28 cellular contexts compared by ENCODE assay signal in the genomic region with DNA sequence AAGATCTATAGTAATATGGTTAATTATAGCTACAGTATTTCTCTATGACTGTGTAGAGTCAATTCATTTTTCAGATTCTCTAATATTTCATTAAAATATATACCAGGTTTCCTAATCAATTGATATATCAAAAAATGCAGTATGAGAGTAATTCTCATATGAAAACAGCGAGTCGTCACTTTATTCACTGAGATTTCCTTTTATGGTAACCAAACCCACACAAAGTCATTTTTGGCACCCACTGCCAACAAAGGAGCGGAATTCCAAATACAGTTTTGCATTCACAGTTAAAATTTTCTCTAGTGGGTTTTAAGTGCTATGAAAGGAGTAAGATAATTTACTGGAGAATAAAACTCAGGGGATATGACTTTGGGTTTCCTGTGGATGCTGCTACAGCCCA.
A peak's percentile ranks its signal among the peaks of the same experiment; 100 is the strongest.
DNase-seq lines count a peak whose midpoint lies in the region; ATAC-seq lines count a peak whose summit lies in the region.
"Had no signal": no experiment of that assay in that cellular context is flagged by ENCODE, and none has a peak within 500 bp of the region (broad histone marks: within the 10 kb centered on the region; RNA-seq: fewer than 3 reads in every experiment).

No MANE protein-coding gene starts in this region.

- H3K9me3 ChIP-seq in mesenchymal stem cell (ENCODE audit: control insufficient read depth, low read length) (no peaks in the 10 kb centered on the region), right cardiac atrium (ENCODE audit: control insufficient read depth, low read length) (no peaks in the 10 kb centered on the region)
- H3K9me3 ChIP-seq: BE2C, Caco-2, neutrophil, prostate gland had no signal

- H3K27ac Mint-ChIP-seq in activated naive CD4-positive, alpha-beta T cell treated with anti-CD3 and anti-CD28 coated beads, Interleukin-2, amount 50 U/mL, for 24 hours = peak overlapping the region; percentile 86
- peak overlapping the region; percentile 58 for H3K27ac Mint-ChIP-seq in activated naive CD8-positive, alpha-beta T cell treated with anti-CD3 and anti-CD28 coated beads, Interleukin-2, amount 50 U/mL, for 24 hours
- H3K27ac Mint-ChIP-seq: activated CD4-positive, alpha-beta T cell treated with anti-CD3 and anti-CD28 coated beads, Interleukin-2, amount 10 ng/mL, durations not matched to agents 24 days and 14 days; dendritic cell treated with granulocyte-macrophage colony-stimulating factor and Interleukin-4, amounts not matched to agents 40 ng/mL and 50 ng/mL, for 4 days; memory B cell; T-helper 2 cell treated with Interferon-gamma antibody and Interleukin-4, amounts not matched to agents 5 μg/mL and 100 μg/mL, for 36 hours had no signal

- H3K14ac ChIP-seq in mesenchymal stem cell (ENCODE audit: low read length in 2 of 2) = no peak overlapping the region

- 100% methylated on average over 3 of the region's 3 CpGs for WGBS in mesenchymal stem cell
- WGBS in right cardiac atrium = 70% methylated on average over 3 of the region's 3 CpGs

- no peak overlapping the region for H3K18ac ChIP-seq in mesenchymal stem cell (ENCODE audit: low read depth in 1 of 2, low read length in 2 of 2)

- peaks cover 58% of the 10 kb centered on the region for H3K4me1 Mint-ChIP-seq in activated naive CD4-positive, alpha-beta T cell treated with anti-CD3 and anti-CD28 coated beads, Interleukin-2, amount 50 U/mL, for 24 hours
- peaks cover 66% of the 10 kb centered on the region for H3K4me1 Mint-ChIP-seq in activated naive CD8-positive, alpha-beta T cell treated with anti-CD3 and anti-CD28 coated beads, Interleukin-2, amount 50 U/mL, for 24 hours

- no peak overlapping the region for H2BK15ac ChIP-seq in mesenchymal stem cell (ENCODE audit: low read depth, poor library complexity, severe bottlenecking)

- H4K91ac ChIP-seq in mesenchymal stem cell (ENCODE audit: low read length) = no peak overlapping the region

- no peak overlapping the region for H2BK12ac ChIP-seq in mesenchymal stem cell (ENCODE audit: low read length in 2 of 2)

- no peak overlapping the region for H2AK5ac ChIP-seq in mesenchymal stem cell (ENCODE audit: low read length, severe bottlenecking)

- H2BK120ac ChIP-seq in mesenchymal stem cell (ENCODE audit: low read depth, low read length) = no peak overlapping the region

- no peak overlapping the region for H2BK5ac ChIP-seq in mesenchymal stem cell (ENCODE audit: low read depth, low read length, poor library complexity, severe bottlenecking)

- no peak overlapping the region for H3K4ac ChIP-seq in mesenchymal stem cell (ENCODE audit: low read depth in 1 of 2, low read length in 2 of 2)

- H3K4me2 ChIP-seq in mesenchymal stem cell (ENCODE audit: low read length, poor library complexity, severe bottlenecking) = no peak overlapping the region
- H3K4me2 ChIP-seq: KMS-11 had no signal

- no peak for ATAC-seq in activated naive CD8-positive, alpha-beta T cell treated with anti-CD3 and anti-CD28 coated beads, Interleukin-2, amount 50 U/mL, for 24 hours
- no peak for ATAC-seq in right cardiac atrium
- ATAC-seq in HG02885 (IDR thresholded peaks at IDR 0.05; ENCODE audit: poor library complexity, unreplicated experiment) = no peak
- ATAC-seq: Panc1 had no signal

- H3K27me3 Mint-ChIP-seq in activated naive CD4-positive, alpha-beta T cell treated with anti-CD3 and anti-CD28 coated beads, Interleukin-2, amount 50 U/mL, for 24 hours = no peaks in the 10 kb centered on the region
- H3K27me3 Mint-ChIP-seq in activated naive CD8-positive, alpha-beta T cell treated with anti-CD3 and anti-CD28 coated beads, Interleukin-2, amount 50 U/mL, for 24 hours = no peaks in the 10 kb centered on the region
- H3K27me3 Mint-ChIP-seq: activated CD4-positive, alpha-beta T cell treated with anti-CD3 and anti-CD28 coated beads, Interleukin-2, amount 10 ng/mL, durations not matched to agents 24 days and 14 days; dendritic cell treated with granulocyte-macrophage colony-stimulating factor and Interleukin-4, amounts not matched to agents 40 ng/mL and 50 ng/mL, for 4 days; memory B cell had no signal

- no peak overlapping the region for H4K8ac ChIP-seq in mesenchymal stem cell (ENCODE audit: low read length)

- no peak overlapping the region for H3K4me3 ChIP-seq in mesenchymal stem cell (ENCODE audit: insufficient read depth in 1 of 2, low read depth in 1 of 2, low read length in 2 of 2)
- H3K4me3 ChIP-seq in right cardiac atrium (ENCODE audit: low read length) = no peak overlapping the region
- H3K4me3 ChIP-seq: cardiac muscle cell, prostate gland had no signal

- H3K27me3 ChIP-seq in mesenchymal stem cell (ENCODE audit: control insufficient read depth in 1 of 2, insufficient read depth in 1 of 2, low read length in 2 of 2) (no peaks in the 10 kb centered on the region), right cardiac atrium (ENCODE audit: control insufficient read depth, insufficient read depth) (no peaks in the 10 kb centered on the region)
- H3K27me3 ChIP-seq: BE2C, cardiac muscle cell, neutrophil had no signal

- H3K23ac ChIP-seq in mesenchymal stem cell (ENCODE audit: low read length in 2 of 2) = no peak overlapping the region

- H3K9me3 Mint-ChIP-seq in activated naive CD4-positive, alpha-beta T cell treated with anti-CD3 and anti-CD28 coated beads, Interleukin-2, amount 50 U/mL, for 24 hours = no peaks in the 10 kb centered on the region
- no peaks in the 10 kb centered on the region for H3K9me3 Mint-ChIP-seq in activated naive CD8-positive, alpha-beta T cell treated with anti-CD3 and anti-CD28 coated beads, Interleukin-2, amount 50 U/mL, for 24 hours
- H3K9me3 Mint-ChIP-seq: activated CD4-positive, alpha-beta T cell treated with anti-CD3 and anti-CD28 coated beads, Interleukin-2, amount 10 ng/mL, durations not matched to agents 24 days and 14 days; dendritic cell treated with granulocyte-macrophage colony-stimulating factor and Interleukin-4, amounts not matched to agents 40 ng/mL and 50 ng/mL, for 4 days; H9; memory B cell; T-helper 2 cell treated with Interferon-gamma antibody and Interleukin-4, amounts not matched to agents 5 μg/mL and 100 μg/mL, for 36 hours had no signal

- no peak overlapping the region for H2AFZ ChIP-seq in mesenchymal stem cell (ENCODE audit: low read depth, low read length)

- no peak overlapping the region for H3K4me3 Mint-ChIP-seq in activated naive CD4-positive, alpha-beta T cell treated with anti-CD3 and anti-CD28 coated beads, Interleukin-2, amount 50 U/mL, for 24 hours
- H3K4me3 Mint-ChIP-seq in activated naive CD8-positive, alpha-beta T cell treated with anti-CD3 and anti-CD28 coated beads, Interleukin-2, amount 50 U/mL, for 24 hours = no peak overlapping the region
- H3K4me3 Mint-ChIP-seq: activated CD4-positive, alpha-beta T cell treated with anti-CD3 and anti-CD28 coated beads, Interleukin-2, amount 10 ng/mL, durations not matched to agents 24 days and 14 days; dendritic cell treated with granulocyte-macrophage colony-stimulating factor and Interleukin-4, amounts not matched to agents 40 ng/mL and 50 ng/mL, for 4 days; H9; memory B cell; T-helper 2 cell treated with Interferon-gamma antibody and Interleukin-4, amounts not matched to agents 5 μg/mL and 100 μg/mL, for 36 hours had no signal

- H3K27ac ChIP-seq in mesenchymal stem cell (ENCODE audit: low read length, poor library complexity, severe bottlenecking) = no peak overlapping the region
- H3K27ac ChIP-seq in right cardiac atrium (ENCODE audit: low read length) = no peak overlapping the region
- H3K27ac ChIP-seq: cardiac muscle cell, KMS-11, neutrophil, prostate gland had no signal

- H3K9ac ChIP-seq in mesenchymal stem cell (ENCODE audit: low read length) = peak overlapping the region; percentile 62
- H3K9ac ChIP-seq: KMS-11 had no signal

- peaks cover 1% of the 10 kb centered on the region for H3K79me1 ChIP-seq in mesenchymal stem cell (replicated peaks; ENCODE audit: low read length, poor library complexity, severe bottlenecking)

- no peak for DNase-seq in activated naive CD4-positive, alpha-beta T cell treated with anti-CD3 and anti-CD28 coated beads, Interleukin-2, amount 50 U/mL, for 16 hours
- no peak for DNase-seq in activated naive CD8-positive, alpha-beta T cell treated with anti-CD3 and anti-CD28 coated beads, Interleukin-2, amount 50 U/mL, for 24 hours
- no peak for DNase-seq in mesenchymal stem cell
- no peak for DNase-seq in middle frontal gyrus (ENCODE audit: extremely low spot score, low spot score)
- DNase-seq in right cardiac atrium = no peak
- DNase-seq: ACHN; activated CD4-positive, alpha-beta T cell treated with anti-CD3 and anti-CD28 coated beads, Interleukin-2, amount 10 ng/mL, durations not matched to agents 24 days and 14 days; activated effector memory CD4-positive, alpha-beta T cell treated with Interleukin-2 at 50 U/mL for 16 hours; BE2C; Caco-2; DND-41; H9; NCI-H2029 treated with DMSO at 0.1 percent for 48 hours; NCI-H526; NK-92 treated with Interleukin-12 subunit alpha and Interleukin-12 subunit beta, amount 100 ng/mL, for 24 hours; SHP77; stimulated activated CD4-positive, alpha-beta T cell treated with anti-CD3 and anti-CD28 coated beads, Interleukin-15, amount 100 ng/mL, for 24 hours; stimulated activated naive CD4-positive, alpha-beta T cell had no signal

- H3K4me1 ChIP-seq in mesenchymal stem cell (ENCODE audit: control insufficient read depth, insufficient read depth, low read depth, low read length) (no peaks in the 10 kb centered on the region), right cardiac atrium (ENCODE audit: control insufficient read depth, insufficient read depth, low read length) (no peaks in the 10 kb centered on the region)
- H3K4me1 ChIP-seq: BE2C, Caco-2, prostate gland had no signal

- H3K36me3 ChIP-seq in mesenchymal stem cell (ENCODE audit: control insufficient read depth in 1 of 2, insufficient read depth in 2 of 2, low read depth in 1 of 2, low read length in 2 of 2) = peaks cover 0 to 10% of the 10 kb centered on the region in 2 experiments
- H3K36me3 ChIP-seq: BE2C, cardiac muscle cell, neutrophil, prostate gland had no signal

- intact Hi-C loops in right cardiac atrium (cut with DNase I) = no loop called here

- H3K36me3 Mint-ChIP-seq in activated naive CD4-positive, alpha-beta T cell treated with anti-CD3 and anti-CD28 coated beads, Interleukin-2, amount 50 U/mL, for 24 hours = peaks cover 28% of the 10 kb centered on the region
- peaks cover 31% of the 10 kb centered on the region for H3K36me3 Mint-ChIP-seq in activated naive CD8-positive, alpha-beta T cell treated with anti-CD3 and anti-CD28 coated beads, Interleukin-2, amount 50 U/mL, for 24 hours (ENCODE audit: low read depth)
